ENCODE assay signal across 8 cellular contexts in genomic region chr11:125514336-125515101, GRCh38. TPM values are rescaled to one million over a fixed set of nuclear protein-coding genes. Genes with fewer than 3 reads are reported as not detected.
DNase-seq lines count a peak whose midpoint lies in the region; ATAC-seq and TF ChIP-seq lines count a peak whose summit lies in the region.

No MANE protein-coding gene starts in this region.

- H3K4me1 Mint-ChIP-seq in IgD-negative memory B cell = peaks cover 17 to 18% (median 17%) of the 10 kb centered on the region in 3 donors
- H3K4me1 Mint-ChIP-seq in effector memory CD8-positive, alpha-beta T cell (ENCODE audit: low read depth in 2 of 2) = peaks cover 38 to 45% of the 10 kb centered on the region in 2 donors
- peaks cover 37% of the 10 kb centered on the region for H3K4me1 Mint-ChIP-seq in WTC11

- H3K9me3 Mint-ChIP-seq in IgD-negative memory B cell (peaks cover 0 to 1% (median 0%) of the 10 kb centered on the region in 3 donors), WTC11 (peaks cover 8% of the 10 kb centered on the region)
- H3K9me3 Mint-ChIP-seq in effector memory CD8-positive, alpha-beta T cell = no peaks in the 10 kb centered on the region

- H3K36me3 Mint-ChIP-seq in IgD-negative memory B cell (no peaks in the 10 kb centered on the region), WTC11 (peaks cover 5% of the 10 kb centered on the region)
- peaks cover 16% of the 10 kb centered on the region for H3K36me3 Mint-ChIP-seq in effector memory CD8-positive, alpha-beta T cell (ENCODE audit: insufficient read depth)

- peak overlapping the region; percentile 75 to 97 (median 95) for H3K27ac Mint-ChIP-seq in IgD-negative memory B cell
- peak overlapping the region; percentile 97 to 98 for H3K27ac Mint-ChIP-seq in effector memory CD8-positive, alpha-beta T cell
- H3K27ac Mint-ChIP-seq in WTC11 = no peak overlapping the region

- in situ Hi-C loops in Caki2 (cut with HindIII; ENCODE audit: low pct_unique_long_range_greater_than_20kb, low sequenced_read_pairs) = no loop called here

- ATAC-seq in GM21447 (IDR thresholded peaks at IDR 0.05; ENCODE audit: unreplicated experiment) (peak; percentile 78), WTC11 (no peak)
- peak; percentile 85 to 89 for ATAC-seq in activated CD4-positive, CD25-positive, alpha-beta regulatory T cell treated with anti-CD3 and anti-CD28 coated beads, Interleukin-2, amount 50 U/mL, for 24 hours
- peak; percentile 81 for ATAC-seq in effector memory CD8-positive, alpha-beta T cell (replicated peaks)

- H3K4me3 Mint-ChIP-seq in IgD-negative memory B cell (peak overlapping the region; percentile 19 to 63 (median 41)), WTC11 (no peak overlapping the region)
- H3K4me3 Mint-ChIP-seq in effector memory CD8-positive, alpha-beta T cell = peak overlapping the region; percentile 57 to 59

- CTCF ChIA-PET in WTC11 (lab: Charles Lee) = interaction anchor here (1.3 kb wide), 1 partner anchor 91 kb away, joined by 3 read pairs; no protein-coding TSS in a partner anchor

- DNase-seq in Caki2 (ENCODE audit: low read depth) (peak; percentile 15), WTC11 (ENCODE audit: low spot score) (no peak), NCI-H510A treated with DMSO at 0.1 percent for 48 hours (lab: John Stamatoyannopoulos, UW) (no peak)
- DNase-seq in effector memory CD8-positive, alpha-beta T cell = peak; percentile 55 to 59 (median 59)
- peak; percentile 50 to 54 for DNase-seq in stimulated activated CD8-positive, alpha-beta memory T cell treated with anti-CD3 and anti-CD28 coated beads, Interleukin-15, amount 100 ng/mL, for 48 hours (ENCODE audit: low read depth in 2 of 2)

- POLR2A ChIA-PET in WTC11 (lab: Charles Lee) = no interaction called here

- TF ChIP-seq CTCF in WTC11 (IDR thresholded peaks at IDR 0.05) = no peak

- H3K27me3 Mint-ChIP-seq in IgD-negative memory B cell (no peaks in the 10 kb centered on the region), WTC11 (ENCODE audit: low read depth) (no peaks in the 10 kb centered on the region)
- no peaks in the 10 kb centered on the region for H3K27me3 Mint-ChIP-seq in effector memory CD8-positive, alpha-beta T cell

TF ChIP-seq in WTC11, 78 proteins besides CTCF, POLR2A, EP300 and RAD21 (continues in another document):
- TF ChIP-seq ERG (CRISPR knock-in tag; IDR thresholded peaks at IDR 0.05) (no peak), ELF4 (CRISPR knock-in tag; IDR thresholded peaks at IDR 0.05; ENCODE audit: low read depth) (no peak), CDX4 (CRISPR knock-in tag; IDR thresholded peaks at IDR 0.05; ENCODE audit: borderline replicate concordance) (no peak), PREB (CRISPR knock-in tag; IDR thresholded peaks at IDR 0.05; ENCODE audit: borderline replicate concordance) (no peak), ZNF121 (CRISPR knock-in tag; IDR thresholded peaks at IDR 0.05) (no peak), ZNF532 (CRISPR knock-in tag; IDR thresholded peaks at IDR 0.05; ENCODE audit: borderline replicate concordance) (no peak), ZNF317 (CRISPR knock-in tag; IDR thresholded peaks at IDR 0.05; ENCODE audit: borderline replicate concordance, low read depth) (no peak), STAT6 (CRISPR knock-in tag; conservative IDR thresholded peaks at IDR 0.05; ENCODE audit: low read depth) (no peak), GABPB1 (CRISPR knock-in tag; IDR thresholded peaks at IDR 0.05) (no peak), RELA (CRISPR knock-in tag; IDR thresholded peaks at IDR 0.05; ENCODE audit: borderline replicate concordance) (no peak), JAZF1 (CRISPR knock-in tag; IDR thresholded peaks at IDR 0.05) (no peak), ESRRA (CRISPR knock-in tag; IDR thresholded peaks at IDR 0.05; ENCODE audit: borderline replicate concordance) (no peak)

RNA-seq across cellular contexts. Expression of gene FEZ1, which starts 18.5 kb away (rescaled TPM):
- total RNA-seq in Caki2 (2014; rRNA removed; shearing (Covaris generic); ENCODE audit: low replicate concordance) = 9.4 and 21.6 TPM in 2 replicates
- 1.2 TPM for polyA plus RNA-seq in IgD-negative memory B cell
- total RNA-seq in WTC11 (2021) = 33.2 to 46.1 TPM (median 36.4 TPM) in 3 replicates

RNA-seq across cellular contexts. Expression of gene EI24, which starts 54.8 kb away (rescaled TPM):
- 9.1 and 12.4 TPM in 2 replicates for total RNA-seq in Caki2 (2014; rRNA removed; shearing (Covaris generic); ENCODE audit: low replicate concordance)
- polyA plus RNA-seq in IgD-negative memory B cell = 41.8 TPM
- total RNA-seq in WTC11 (2021) = 120 to 130 TPM (median 126 TPM) in 3 replicates

Comparison
In these comparisons a context has a peak if more than half of its experiments do, and no peak if none do; other contexts are left out.
1. DNase-seq: peak in Caki2 (single experiment), effector memory CD8-positive, alpha-beta T cell (3 of 3) and stimulated activated CD8-positive, alpha-beta memory T cell treated with anti-CD3 and anti-CD28 coated beads, Interleukin-15, amount 100 ng/mL, for 48 hours (2 of 2); none in WTC11 (single experiment) and NCI-H510A treated with DMSO at 0.1 percent for 48 hours (single experiment).